ENCODE assay signal across 16 cellular contexts in genomic region chr6:47495207-47495606, GRCh38. TPM values are rescaled to one million over a fixed set of nuclear protein-coding genes. Genes with fewer than 3 reads are reported as not detected.
DNase-seq lines count a peak whose midpoint lies in the region; ATAC-seq, FAIRE-seq and TF ChIP-seq lines count a peak whose summit lies in the region.
"Had no signal": no experiment of that assay in that cellular context is flagged by ENCODE, and none has a peak within 500 bp of the region (broad histone marks: within the 10 kb centered on the region; RNA-seq: fewer than 3 reads in every experiment).

No MANE protein-coding gene starts in this region.

- no peak for TF ChIP-seq EP300 in K562 (IDR thresholded peaks at IDR 0.05; ENCODE audit: low read length)

- peak; percentile 46 for ATAC-seq in K562
- no peak for ATAC-seq in HG03439 (IDR thresholded peaks at IDR 0.05; ENCODE audit: unreplicated experiment)
- no peak for ATAC-seq in HG02870 (IDR thresholded peaks at IDR 0.05; ENCODE audit: unreplicated experiment)
- ATAC-seq: HCT116 had no signal

- H3K36me3 ChIP-seq in K562 (ENCODE audit: control insufficient read depth, insufficient read depth, low read length) (no peaks in the 10 kb centered on the region; the same call in 1 of the 3 replicates), PC-9 (ENCODE audit: low read depth) (peaks cover 3% of the 10 kb centered on the region; the same call in 1 of the 2 replicates)
- H3K36me3 ChIP-seq in CD4-positive, alpha-beta memory T cell (ENCODE audit: insufficient read depth, low read length), result no peaks in the 10 kb centered on the region

- CTCF ChIA-PET in K562 (lab: Yijun Ruan, JAX; ENCODE audit: low intra/inter-chr PET ratio), result no interaction called here
- CTCF ChIA-PET in PC-9 (lab: Charles Lee), result no interaction called here
- CTCF ChIA-PET in CD4-positive, alpha-beta memory T cell (lab: Charles Lee; ENCODE audit: partially characterized antibody), result no interaction called here

- TF ChIP-seq CTCF in H9 (conservative IDR thresholded peaks at IDR 0.05) (no peak), K562 (IDR thresholded peaks at IDR 0.05 in 2 of 3, conservative IDR thresholded peaks at IDR 0.05 in 1 of 3; ENCODE audit: insufficient read depth in 2 of 3, low read depth in 1 of 3, low read length in 3 of 3) (no peak), nephron progenitor cell (IDR thresholded peaks at IDR 0.05) (no peak), PC-9 (conservative IDR thresholded peaks at IDR 0.05) (no peak)

- H3K4me2 ChIP-seq in H9 (ENCODE audit: insufficient read depth, insufficient read length, low read length) (no peak overlapping the region), K562 (ENCODE audit: insufficient read depth, low read length) (peak overlapping the region; percentile 20; the same call in 1 of the 2 replicates), PC-9 (no peak overlapping the region)
- H3K4me2 ChIP-seq: BLaER1 treated with 17β-estradiol and CSF1 and Interleukin-3, amounts not matched to agents 10 nM and 100 nM had no signal

- H3K27ac ChIP-seq in H9 (ENCODE audit: insufficient read length, low read depth, low read length), result no peak overlapping the region
- peak overlapping the region; percentile 21; the same call in 1 of the 3 replicates for H3K27ac ChIP-seq in K562 (ENCODE audit: extremely low read depth, low read depth, low read length)
- no peak overlapping the region for H3K27ac ChIP-seq in PC-9
- no peak overlapping the region for H3K27ac ChIP-seq in CD4-positive, alpha-beta memory T cell (ENCODE audit: low read depth, low read length)
- H3K27ac ChIP-seq: BLaER1 treated with 17β-estradiol and CSF1 and Interleukin-3, amounts not matched to agents 10 nM and 100 nM; HL-60 had no signal

- H3K4me1 ChIP-seq in H9 (ENCODE audit: insufficient read depth, low read length), result peaks cover 8% of the 10 kb centered on the region; the same call in 1 of the 2 replicates
- H3K4me1 ChIP-seq in K562 (replicated peaks in 1 of 2; ENCODE audit: control insufficient read depth in 2 of 2, insufficient read depth in 2 of 2, low read length in 2 of 2), result peaks cover 21 to 23% of the 10 kb centered on the region in 2 experiments
- no peaks in the 10 kb centered on the region for H3K4me1 ChIP-seq in PC-9 (replicated peaks; ENCODE audit: insufficient read depth)
- H3K4me1 ChIP-seq in CD4-positive, alpha-beta memory T cell (ENCODE audit: insufficient read depth, low read length), result peaks cover 56% of the 10 kb centered on the region
- H3K4me1 ChIP-seq: BLaER1 treated with 17β-estradiol and CSF1 and Interleukin-3, amounts not matched to agents 10 nM and 100 nM had no signal

- no peak overlapping the region for H2BK5ac ChIP-seq in H9 (ENCODE audit: insufficient read length, low read length)

- TF ChIP-seq RAD21 in K562 (CRISPR knock-in tag; conservative IDR thresholded peaks at IDR 0.05 in 1 of 2, IDR thresholded peaks at IDR 0.05 in 1 of 2), result no peak

- no TSS peak for BruUV-seq in K562 (replicated peaks; lab: Mats Ljungman, UMichigan)
- BruUV-seq in PC-9 (replicated peaks; lab: Mats Ljungman, UMichigan), result no TSS peak

- no peaks in the 10 kb centered on the region for H3K27me3 Mint-ChIP-seq in H9 (ENCODE audit: low read depth)
- H3K27me3 Mint-ChIP-seq in nephron progenitor cell (ENCODE audit: low read depth, poor library complexity), result no peaks in the 10 kb centered on the region
- H3K27me3 Mint-ChIP-seq in CD4-positive, alpha-beta memory T cell, result no peaks in the 10 kb centered on the region
- H3K27me3 Mint-ChIP-seq: B cell; CD8-positive, alpha-beta memory T cell had no signal

- no peaks in the 10 kb centered on the region for H3K9me1 ChIP-seq in K562 (ENCODE audit: control insufficient read depth, insufficient read depth, low read length)

- H4K20me1 ChIP-seq in H9 (ENCODE audit: control insufficient read depth, insufficient read depth, insufficient read length) (no peaks in the 10 kb centered on the region), K562 (replicated peaks; ENCODE audit: control insufficient read depth, insufficient read depth, low read length) (peaks cover 13% of the 10 kb centered on the region), PC-9 (ENCODE audit: insufficient read depth) (peaks cover 37% of the 10 kb centered on the region)

- no peak overlapping the region for H4K91ac ChIP-seq in H9 (ENCODE audit: insufficient read length, low read depth, low read length)

- H3K4me1 Mint-ChIP-seq in H9, result peaks cover 58 to 75% of the 10 kb centered on the region in 2 experiments
- H3K4me1 Mint-ChIP-seq in nephron progenitor cell, result peaks cover 1% of the 10 kb centered on the region
- peaks cover 53 to 84% (median 69%) of the 10 kb centered on the region in 4 donors for H3K4me1 Mint-ChIP-seq in CD4-positive, alpha-beta memory T cell

- no peak overlapping the region for H2BK12ac ChIP-seq in H9 (ENCODE audit: insufficient read length, low read depth, low read length)

- in situ Hi-C loops in K562 (cut with MboI), result no loop called here

- no peak for DNase-seq in GM12892 (ENCODE audit: insufficient read length)
- DNase-seq in H9, result no peak
- DNase-seq in K562 (ENCODE audit: extremely low read depth in 1 of 4, low spot score in 3 of 4), result no peak
- DNase-seq in nephron progenitor cell, result no peak
- DNase-seq in PC-9, result no peak
- DNase-seq in CD4-positive, alpha-beta memory T cell, result no peak
- DNase-seq: CD8-positive, alpha-beta memory T cell; COR-L47 had no signal

- no peak overlapping the region for H3K4ac ChIP-seq in H9 (ENCODE audit: low read depth, low read length)

- POLR2A ChIA-PET in K562 (lab: Yijun Ruan, JAX), result interaction anchor here (0.7 to 1.7 kb wide), 7 partner anchors 9 to 40 kb away, joined by 3 to 5 read pairs (median 3); no protein-coding TSS in a partner anchor
- POLR2A ChIA-PET in PC-9 (lab: Charles Lee; ENCODE audit: unreplicated experiment), result no interaction called here
- POLR2A ChIA-PET in CD4-positive, alpha-beta memory T cell (lab: Charles Lee; ENCODE audit: partially characterized antibody), result no interaction called here

- H3K23ac ChIP-seq in H9 (ENCODE audit: insufficient read length, low read depth, low read length), result no peak overlapping the region

- H3K9ac ChIP-seq in H9 (ENCODE audit: extremely low read depth, insufficient read length, low read length), result no peak overlapping the region
- H3K9ac ChIP-seq in K562 (ENCODE audit: insufficient read depth in 1 of 2, low read depth in 2 of 2, low read length in 2 of 2), result peak overlapping the region in 1 of 2 experiments; percentile 2; a peak in 1 of 4 replicates
- H3K9ac ChIP-seq: BLaER1 treated with 17β-estradiol and CSF1 and Interleukin-3, amounts not matched to agents 10 nM and 100 nM had no signal

- H4K8ac ChIP-seq in H9 (replicated peaks; ENCODE audit: insufficient read length, low read depth, low read length), result no peak overlapping the region

- 100% methylated on average over 3 of the region's 8 CpGs for WGBS in H9 (ENCODE audit: extremely low coverage, insufficient read length, low lambda C conversion rate)
- 52% methylated on average over 8 of the region's 8 CpGs for WGBS in K562 (ENCODE audit: insufficient coverage, low coverage, missing lambda C conversion rate)

- H3K79me2 ChIP-seq in H9 (ENCODE audit: insufficient read depth, low read length) (peaks cover 49% of the 10 kb centered on the region), K562 (ENCODE audit: control insufficient read depth, insufficient read depth, low read length) (peaks cover 100% of the 10 kb centered on the region), PC-9 (ENCODE audit: low read depth) (peaks cover 100% of the 10 kb centered on the region)

- no peak for TF ChIP-seq POLR2A in GM12892 (IDR thresholded peaks at IDR 0.05; ENCODE audit: low read depth, low read length)
- no peak for TF ChIP-seq POLR2A in K562 (conservative IDR thresholded peaks at IDR 0.05)

- H3K9me3 ChIP-seq in H9 (ENCODE audit: control insufficient read depth, low read depth, low read length) (no peaks in the 10 kb centered on the region), K562 (replicated peaks; ENCODE audit: control insufficient read depth, insufficient read depth, low read depth, low read length) (no peaks in the 10 kb centered on the region), PC-9 (ENCODE audit: insufficient read depth, low read depth) (no peaks in the 10 kb centered on the region)
- H3K9me3 ChIP-seq in CD4-positive, alpha-beta memory T cell (ENCODE audit: control insufficient read depth in 1 of 2, low read length in 2 of 2), result no peaks in the 10 kb centered on the region

- no peaks in the 10 kb centered on the region for H3K9me2 ChIP-seq in PC-9 (ENCODE audit: insufficient read depth)

- H3K4me3 ChIP-seq in K562 (no peak overlapping the region), PC-9 (no peak overlapping the region)
- no peak overlapping the region for H3K4me3 ChIP-seq in CD4-positive, alpha-beta memory T cell (ENCODE audit: low read length in 2 of 2)
- H3K4me3 ChIP-seq: BLaER1 treated with 17β-estradiol and CSF1 and Interleukin-3, amounts not matched to agents 10 nM and 100 nM had no signal

- intact Hi-C loops in K562 (cut with micrococcal nuclease) (loop anchor here (1.0 to 5.0 kb wide), 2 partner anchors 17 to 73 kb away; no protein-coding TSS in a partner anchor), PC-9 (cut with micrococcal nuclease; ENCODE audit: unreplicated experiment) (no loop called here)
- intact Hi-C loops in CD4-positive, alpha-beta memory T cell (cut with micrococcal nuclease), result no loop called here

- H2BK120ac ChIP-seq in H9 (ENCODE audit: low read depth, low read length, poor library complexity, severe bottlenecking), result no peak overlapping the region

- no peak overlapping the region for H2AFZ ChIP-seq in H9 (ENCODE audit: low read length)
- no peak overlapping the region for H2AFZ ChIP-seq in K562 (ENCODE audit: low read depth, low read length)
- no peak overlapping the region for H2AFZ ChIP-seq in PC-9

- H3K56ac ChIP-seq in H9 (ENCODE audit: insufficient read length, low read depth, low read length), result no peak overlapping the region

- H3K27me3 ChIP-seq in H9 (ENCODE audit: insufficient read depth, low read length) (no peaks in the 10 kb centered on the region), K562 (ENCODE audit: control insufficient read depth in 2 of 2, insufficient read depth in 2 of 2, low read length in 2 of 2) (no peaks in the 10 kb centered on the region), PC-9 (ENCODE audit: insufficient read depth, low read depth) (no peaks in the 10 kb centered on the region)
- H3K27me3 ChIP-seq in CD4-positive, alpha-beta memory T cell (ENCODE audit: insufficient read depth, low read length), result no peaks in the 10 kb centered on the region
- H3K27me3 ChIP-seq: BLaER1 treated with 17β-estradiol and CSF1 and Interleukin-3, amounts not matched to agents 10 nM and 100 nM had no signal

- no peak overlapping the region for H3T11ph ChIP-seq in H9 (ENCODE audit: low read length)

- peaks cover 4% of the 10 kb centered on the region for H3K79me1 ChIP-seq in H9 (ENCODE audit: insufficient read depth, low read depth, low read length, poor library complexity, severe bottlenecking)

- no peaks in the 10 kb centered on the region for H3K9me3 Mint-ChIP-seq in H9
- H3K9me3 Mint-ChIP-seq in nephron progenitor cell, result peaks cover 76% of the 10 kb centered on the region
- H3K9me3 Mint-ChIP-seq in CD4-positive, alpha-beta memory T cell, result no peaks in the 10 kb centered on the region
- H3K9me3 Mint-ChIP-seq: CD8-positive, alpha-beta memory T cell had no signal

- H3K14ac ChIP-seq in H9 (ENCODE audit: insufficient read depth, low read length), result no peak overlapping the region

- H3K4me3 Mint-ChIP-seq in H9 (no peak overlapping the region), nephron progenitor cell (no peak overlapping the region)
- peak overlapping the region in 1 of 8 donors; percentile 27 for H3K4me3 Mint-ChIP-seq in CD4-positive, alpha-beta memory T cell
- H3K4me3 Mint-ChIP-seq: B cell had no signal

- no peaks in the 10 kb centered on the region for H3K36me3 Mint-ChIP-seq in H9 (ENCODE audit: insufficient read depth in 1 of 3, low read depth in 3 of 3)
- peaks cover 82% of the 10 kb centered on the region for H3K36me3 Mint-ChIP-seq in nephron progenitor cell (ENCODE audit: low read depth)
- H3K36me3 Mint-ChIP-seq in CD4-positive, alpha-beta memory T cell, result peaks cover 0 to 5% of the 10 kb centered on the region in 2 donors

- no peak overlapping the region for H4K5ac ChIP-seq in H9 (ENCODE audit: insufficient read length, low read depth, low read length)

- no peaks in the 10 kb centered on the region for H3K23me2 ChIP-seq in H9 (ENCODE audit: insufficient read length, low read depth, low read length, poor library complexity, severe bottlenecking)

- H3K18ac ChIP-seq in H9 (ENCODE audit: insufficient read length, low read depth, low read length), result no peak overlapping the region

- H3K27ac Mint-ChIP-seq in H9 (peak overlapping the region; percentile 26 to 62 (median 41); a peak in 6 of 7 replicates), nephron progenitor cell (peak overlapping the region; percentile 19)
- peak overlapping the region in 1 of 7 donors; percentile 24 for H3K27ac Mint-ChIP-seq in CD4-positive, alpha-beta memory T cell
- H3K27ac Mint-ChIP-seq: B cell; CD8-positive, alpha-beta memory T cell had no signal

- H2BK20ac ChIP-seq in H9 (ENCODE audit: low read depth, low read length, poor library complexity, severe bottlenecking), result no peak overlapping the region

- FAIRE-seq in GM12892 (lab: Jason Lieb, UNC), result peak; percentile 14
- FAIRE-seq in K562 (lab: Jason Lieb, UNC), result no peak
- FAIRE-seq: D721Med, GM12891 had no signal

- no peak overlapping the region for H2AK5ac ChIP-seq in H9 (ENCODE audit: insufficient read length, low read length)

- H3F3A ChIP-seq in PC-9 (ENCODE audit: insufficient read depth, low read depth), result no peaks in the 10 kb centered on the region; the same call in 1 of the 2 replicates

- H2BK15ac ChIP-seq in H9 (ENCODE audit: low read depth, low read length), result no peak overlapping the region

RNA-seq across cellular contexts. Expression of gene CD2AP, which starts 17.6 kb away (rescaled TPM):
- 23.9 TPM for polyA plus RNA-seq in GM12892 (2012; ENCODE audit: missing spikeins)
- 50.1 and 50.5 TPM in 2 replicates for total RNA-seq in H9 (2021)
- 24.9 and 139 TPM in 2 replicates for total RNA-seq in K562 (2011; cell fraction: chromatin; rRNA removed; ENCODE audit: low replicate concordance)
- total RNA-seq in K562 (2011; cell fraction: nucleolus; rRNA removed), result 13.0 and 23.4 TPM in 2 replicates
- 36.8 and 45.6 TPM in 2 replicates for total RNA-seq in K562 (2011; cell fraction: nucleoplasm; rRNA removed)
- total RNA-seq in K562 (2014; rRNA removed), result 31.4 and 38.7 TPM in 2 replicates
- total RNA-seq in K562 (2014; rRNA removed; fragmentation: Illumina TruSeq; extraction: Trizol), result 69.7 and 81.5 TPM in 2 replicates
- total RNA-seq in K562 (2015; rRNA removed; fragmentation: Illumina TruSeq; extraction: Trizol), result 63.8 and 68.9 TPM in 2 replicates
- 41.3 TPM in 2 replicates for total RNA-seq in K562 (2021)
- 20.8 and 35.5 TPM in 2 replicates for polyA plus RNA-seq in K562 (2011; rRNA removed)
- polyA plus RNA-seq in K562 (2011; cell fraction: cytosol; rRNA removed), result 3.8 and 7.0 TPM in 2 replicates
- 10.8 and 13.3 TPM in 2 replicates for polyA plus RNA-seq in K562 (2011; cell fraction: nucleus; rRNA removed)
- 24.5 and 29.3 TPM in 2 replicates for polyA plus RNA-seq in K562 (2012)
- 35.6 and 50.2 TPM in 2 replicates for polyA plus RNA-seq in K562 (2014; fragmentation: Illumina TruSeq; extraction: Trizol)
- 10 to 100 TPM in 1 of 2 experiments, 1 to 10 TPM in 1; 9.4 to 15.9 TPM for polyA plus RNA-seq in K562 (2014; fragmentation: Nextera tagmentation; extraction: Ambion mirVana)
- polyA plus RNA-seq in K562 (2014; rRNA removed), result 23.8 and 25.9 TPM in 2 replicates
- 47.6 and 49.9 TPM in 2 replicates for polyA minus RNA-seq in K562 (2011; rRNA and poly(A)+ RNA removed)
- 14.7 and 22.0 TPM in 2 replicates for polyA minus RNA-seq in K562 (2011; cell fraction: cytosol; rRNA and poly(A)+ RNA removed)
- 37.4 and 69.4 TPM in 2 replicates for polyA minus RNA-seq in K562 (2011; cell fraction: nucleus; rRNA and poly(A)+ RNA removed)
- 48.8 and 55.5 TPM in 2 replicates for total RNA-seq in PC-9 (2021)
- total RNA-seq in CD4-positive, alpha-beta memory T cell, result 10 to 100 TPM; 25.7 to 25.8 TPM
- 1 to 10 TPM; 3.5 to 8.4 TPM for polyA plus RNA-seq in CD4-positive, alpha-beta memory T cell
